In genomic region chr22:27264184-27264583, GRCh38 we compare ENCODE assay signal across 1 cellular context.
A peak's percentile ranks its signal among the peaks of the same experiment; 100 is the strongest.
TF ChIP-seq lines count a peak whose summit lies in the region.

No MANE protein-coding gene starts in this region.

TF ChIP-seq in K562, 482 proteins besides CTCF, POLR2A, EP300 and RAD21 (continued from another document):
- TF ChIP-seq ARID3A (IDR thresholded peaks at IDR 0.05; ENCODE audit: borderline replicate concordance, low read depth, low read length) (no peak), ZNF316 (IDR thresholded peaks at IDR 0.05) (peak; percentile 51), ATF6 (CRISPR knock-in tag; IDR thresholded peaks at IDR 0.05) (no peak)
